In genomic region chr2:27264753-27265535, GRCh38 we compare ENCODE assay signal across 1 cellular context.
TF ChIP-seq lines count a peak whose summit lies in the region.

No MANE protein-coding gene starts in this region.

TF ChIP-seq in HepG2, 621 proteins besides CTCF, POLR2A, EP300 and RAD21 (continued from another document and continues in another):
- TF ChIP-seq ZNF644 (CRISPR knock-in tag; IDR thresholded peaks at IDR 0.05; ENCODE audit: low read depth), result 0 out of 2 replicates have a peak, but pooled peaks have one; percentile 29
- TF ChIP-seq RBAK (CRISPR knock-in tag; IDR thresholded peaks at IDR 0.05), result no peak
- no peak for TF ChIP-seq ZNF720 (CRISPR knock-in tag; IDR thresholded peaks at IDR 0.05)
- no peak for TF ChIP-seq ZEB1 (IDR thresholded peaks at IDR 0.05; ENCODE audit: insufficient replicate concordance, low read depth)
- TF ChIP-seq ZFP37 (CRISPR knock-in tag; IDR thresholded peaks at IDR 0.05; ENCODE audit: borderline replicate concordance), result no peak
- 0 out of 2 replicates have a peak, but pooled peaks have one; percentile 55 for TF ChIP-seq CAMTA2 (CRISPR knock-in tag; IDR thresholded peaks at IDR 0.05; ENCODE audit: borderline replicate concordance)
- no peak for TF ChIP-seq HNRNPUL1 (IDR thresholded peaks at IDR 0.05; ENCODE audit: low read depth, low read length)
- no peak for TF ChIP-seq ZBTB8A (CRISPR knock-in tag; IDR thresholded peaks at IDR 0.05; ENCODE audit: borderline replicate concordance, low read depth)
- TF ChIP-seq CBFB (CRISPR knock-in tag; IDR thresholded peaks at IDR 0.05), result peak; percentile 62; the same call in 1 of the 2 replicates
- no peak for TF ChIP-seq GABPA (IDR thresholded peaks at IDR 0.05; ENCODE audit: low read depth, low read length)
- no peak for TF ChIP-seq GABPA (CRISPR knock-in tag; IDR thresholded peaks at IDR 0.05; ENCODE audit: low read depth)
- TF ChIP-seq ERF (CRISPR knock-in tag; IDR thresholded peaks at IDR 0.05), result peak; percentile 84
- TF ChIP-seq PBX2 (CRISPR knock-in tag; IDR thresholded peaks at IDR 0.05), result no peak
- TF ChIP-seq ZNF205 (CRISPR knock-in tag; IDR thresholded peaks at IDR 0.05), result peak; percentile 79
- no peak for TF ChIP-seq ZNF615 (CRISPR knock-in tag; IDR thresholded peaks at IDR 0.05; ENCODE audit: borderline replicate concordance)
- no peak for TF ChIP-seq ZNF850 (CRISPR knock-in tag; conservative IDR thresholded peaks at IDR 0.05)
- no peak for TF ChIP-seq ZNF660 (CRISPR knock-in tag; IDR thresholded peaks at IDR 0.05; ENCODE audit: borderline replicate concordance, low read depth)
- no peak for TF ChIP-seq ZXDC (CRISPR knock-in tag; IDR thresholded peaks at IDR 0.05)
- TF ChIP-seq SATB2 (CRISPR knock-in tag; IDR thresholded peaks at IDR 0.05), result no peak
- no peak for TF ChIP-seq NCOR1 (IDR thresholded peaks at IDR 0.05; ENCODE audit: borderline replicate concordance, low read length)
- TF ChIP-seq MBNL3 (CRISPR knock-in tag; conservative IDR thresholded peaks at IDR 0.05), result no peak
- TF ChIP-seq THAP11 (CRISPR knock-in tag; IDR thresholded peaks at IDR 0.05), result peak; percentile 62; the same call in 1 of the 2 replicates
- TF ChIP-seq THYN1 (CRISPR knock-in tag; IDR thresholded peaks at IDR 0.05; ENCODE audit: borderline replicate concordance, low read depth), result no peak
- TF ChIP-seq CEBPG (CRISPR knock-in tag; IDR thresholded peaks at IDR 0.05), result no peak
- TF ChIP-seq ARID2 (CRISPR knock-in tag; IDR thresholded peaks at IDR 0.05; ENCODE audit: borderline replicate concordance), result no peak
- no peak for TF ChIP-seq DPF2 (CRISPR knock-in tag; IDR thresholded peaks at IDR 0.05; ENCODE audit: borderline replicate concordance, low read depth)
- TF ChIP-seq SKI (IDR thresholded peaks at IDR 0.05; ENCODE audit: partially characterized antibody), result peak; percentile 29
- no peak for TF ChIP-seq FUBP1 (CRISPR knock-in tag; IDR thresholded peaks at IDR 0.05; ENCODE audit: borderline replicate concordance)
- no peak for TF ChIP-seq SIN3B (IDR thresholded peaks at IDR 0.05; ENCODE audit: low read length)
- peak; percentile 57 for TF ChIP-seq BCL6 (CRISPR knock-in tag; IDR thresholded peaks at IDR 0.05)
- TF ChIP-seq ZNF33A (CRISPR knock-in tag; IDR thresholded peaks at IDR 0.05; ENCODE audit: borderline replicate concordance), result no peak
- no peak for TF ChIP-seq ZNF326 (CRISPR knock-in tag; IDR thresholded peaks at IDR 0.05; ENCODE audit: borderline replicate concordance)
- peak; percentile 28; the same call in 1 of the 2 replicates for TF ChIP-seq REXO4 (CRISPR knock-in tag; IDR thresholded peaks at IDR 0.05; ENCODE audit: borderline replicate concordance)
- TF ChIP-seq ZNF563 (CRISPR knock-in tag; IDR thresholded peaks at IDR 0.05), result peak; percentile 96
- TF ChIP-seq NPAS2 (CRISPR knock-in tag; IDR thresholded peaks at IDR 0.05; ENCODE audit: borderline replicate concordance), result 0 out of 2 replicates have a peak, but pooled peaks have one; percentile 21
- TF ChIP-seq ZNF652 (CRISPR knock-in tag; IDR thresholded peaks at IDR 0.05; ENCODE audit: borderline replicate concordance, low read depth), result no peak
- no peak for TF ChIP-seq ZFAT (CRISPR knock-in tag; conservative IDR thresholded peaks at IDR 0.05)
- peak; percentile 87; the same call in 1 of the 2 replicates for TF ChIP-seq KDM3A (CRISPR knock-in tag; IDR thresholded peaks at IDR 0.05; ENCODE audit: low read depth)
- no peak for TF ChIP-seq GTF3A (CRISPR knock-in tag; conservative IDR thresholded peaks at IDR 0.05)
- 0 out of 2 replicates have a peak, but pooled peaks have one; percentile 19 for TF ChIP-seq ZBTB43 (CRISPR knock-in tag; conservative IDR thresholded peaks at IDR 0.05)
- no peak for TF ChIP-seq MATR3 (CRISPR knock-in tag; IDR thresholded peaks at IDR 0.05)
- no peak; the same call in 1 of the 2 replicates for TF ChIP-seq ZNF691 (CRISPR knock-in tag; IDR thresholded peaks at IDR 0.05; ENCODE audit: borderline replicate concordance, low read depth)
- no peak for TF ChIP-seq ZNF496 (CRISPR knock-in tag; IDR thresholded peaks at IDR 0.05; ENCODE audit: insufficient replicate concordance)
- no peak for TF ChIP-seq HNF4G (IDR thresholded peaks at IDR 0.05; ENCODE audit: borderline replicate concordance, low read depth, low read length)
- peak; percentile 66; the same call in 1 of the 2 replicates for TF ChIP-seq HNF4G (CRISPR knock-in tag; IDR thresholded peaks at IDR 0.05; ENCODE audit: borderline replicate concordance, low read depth)
- TF ChIP-seq ARNT2 (CRISPR knock-in tag; IDR thresholded peaks at IDR 0.05; ENCODE audit: low read depth), result peak; percentile 85; the same call in 1 of the 2 replicates
- TF ChIP-seq SNAI1 (CRISPR knock-in tag; IDR thresholded peaks at IDR 0.05; ENCODE audit: borderline replicate concordance), result no peak
- TF ChIP-seq TFAP4 (IDR thresholded peaks at IDR 0.05; ENCODE audit: borderline replicate concordance, low read depth), result no peak
- TF ChIP-seq ZNF703 (CRISPR knock-in tag; IDR thresholded peaks at IDR 0.05; ENCODE audit: borderline replicate concordance), result 0 out of 2 replicates have a peak, but pooled peaks have one; percentile 80
- no peak; the same call in 1 of the 2 replicates for TF ChIP-seq MLX (CRISPR knock-in tag; IDR thresholded peaks at IDR 0.05)
- TF ChIP-seq ISX (CRISPR knock-in tag; conservative IDR thresholded peaks at IDR 0.05), result peak; percentile 40; the same call in 1 of the 2 replicates
- peak; percentile 57; the same call in 1 of the 2 replicates for TF ChIP-seq ZNF552 (CRISPR knock-in tag; IDR thresholded peaks at IDR 0.05; ENCODE audit: borderline replicate concordance)
- TF ChIP-seq MZF1 (CRISPR knock-in tag; IDR thresholded peaks at IDR 0.05; ENCODE audit: borderline replicate concordance), result no peak
- TF ChIP-seq NFYC (CRISPR knock-in tag; IDR thresholded peaks at IDR 0.05), result peak; percentile 42
- peak; percentile 94 for TF ChIP-seq ZNF687 (CRISPR knock-in tag; IDR thresholded peaks at IDR 0.05)
